11 cellular contexts compared by ENCODE assay signal in genomic region chr6:30481213-30481964, GRCh38. TPM values are rescaled to one million over a fixed set of nuclear protein-coding genes. Genes with fewer than 3 reads are reported as not detected.
DNase-seq lines count a peak whose midpoint lies in the region; ATAC-seq and TF ChIP-seq lines count a peak whose summit lies in the region.
"Had no signal": no experiment of that assay in that cellular context is flagged by ENCODE, and none has a peak within 500 bp of the region (broad histone marks: within the 10 kb centered on the region; RNA-seq: fewer than 3 reads in every experiment).

No MANE protein-coding gene starts in this region.

- no peaks in the 10 kb centered on the region for H3K79me2 ChIP-seq in HCT116 (ENCODE audit: insufficient read depth, low read length)

- no peak for DNase-seq in CD4-positive, alpha-beta T cell
- DNase-seq in HCT116 (ENCODE audit: low read depth, low spot score) (no peak), iPS-NIHi7 (ENCODE audit: extremely low spot score) (peak; percentile 37), GDM1 (lab: John Stamatoyannopoulos, UW) (no peak), COLO668 (lab: John Stamatoyannopoulos, UW; ENCODE audit: unreplicated experiment) (no peak), left ventricle myocardium inferior (no peak), NCI-H1694 treated with DMSO at 0.1 percent for 48 hours (lab: John Stamatoyannopoulos, UW) (no peak)
- DNase-seq: NCI-H2081 treated with DMSO at 0.1 percent for 48 hours had no signal

- H3K36me3 ChIP-seq in HCT116 (ENCODE audit: control insufficient read depth in 1 of 2, insufficient read depth in 2 of 2, low read length in 2 of 2): no peaks in the 10 kb centered on the region
- H3K36me3 ChIP-seq in left ventricle myocardium inferior: no peaks in the 10 kb centered on the region
- H3K36me3 ChIP-seq: suprapubic skin had no signal

- POLR2A ChIA-PET in CD4-positive, alpha-beta T cell (lab: Charles Lee): interaction anchor here (0.6 to 3.5 kb wide), 15 partner anchors 10 to 920 kb away, joined by 3 to 26 read pairs (median 6); partner anchors contain the start of genes GNL1, MRPS18B, PPP1R10 and PRR3
- POLR2A ChIA-PET in HCT116 (lab: Charles Lee): interaction anchor here (0.9 to 1.4 kb wide), 3 partner anchors 9 to 325 kb away, joined by 3 to 4 read pairs (median 4); no protein-coding TSS in a partner anchor

- H2AFZ ChIP-seq in HCT116 (ENCODE audit: low read depth, low read length, poor library complexity, severe bottlenecking): peak overlapping the region; percentile 77

- no peaks in the 10 kb centered on the region for H3K9me3 Mint-ChIP-seq in CD4-positive, alpha-beta T cell
- H3K9me3 Mint-ChIP-seq in activated naive CD8-positive, alpha-beta T cell (ENCODE audit: low read depth): no peaks in the 10 kb centered on the region

- no peak overlapping the region for H3K27ac Mint-ChIP-seq in CD4-positive, alpha-beta T cell
- no peak overlapping the region for H3K27ac Mint-ChIP-seq in activated naive CD8-positive, alpha-beta T cell
- H3K27ac Mint-ChIP-seq: nephron had no signal

- no peak overlapping the region for H3K27ac ChIP-seq in CD4-positive, alpha-beta T cell (ENCODE audit: low read depth, low read length)
- H3K27ac ChIP-seq in HCT116 (ENCODE audit: low read depth, low read length) (no peak overlapping the region), left ventricle myocardium inferior (replicated peaks) (no peak overlapping the region)
- H3K27ac ChIP-seq: suprapubic skin had no signal

- peaks cover 66% of the 10 kb centered on the region for H3K27me3 Mint-ChIP-seq in CD4-positive, alpha-beta T cell
- H3K27me3 Mint-ChIP-seq in activated naive CD8-positive, alpha-beta T cell: peaks cover 30% of the 10 kb centered on the region

- H3K4me1 ChIP-seq in HCT116 (ENCODE audit: control insufficient read depth in 1 of 2, insufficient read depth in 2 of 2, low read length in 2 of 2): peaks cover 0 to 7% of the 10 kb centered on the region in 2 experiments; a peak in 1 of 4 replicates
- H3K4me1 ChIP-seq in left ventricle myocardium inferior: peaks cover 7% of the 10 kb centered on the region

- no peaks in the 10 kb centered on the region for H3K36me3 Mint-ChIP-seq in CD4-positive, alpha-beta T cell (ENCODE audit: low read depth)
- H3K36me3 Mint-ChIP-seq in activated naive CD8-positive, alpha-beta T cell: no peaks in the 10 kb centered on the region

- RAD21 ChIA-PET in HCT116 (lab: Charles Lee; ENCODE audit: low non-redundant PET in 1 of 2, low total read pairs in 2 of 2, uncharacterized antibody in 2 of 2, unreplicated experiment in 2 of 2): interaction anchor here (1.0 to 1.1 kb wide), 5 partner anchors 63 to 249 kb away, joined by 3 to 5 read pairs (median 4); no protein-coding TSS in a partner anchor

- peak; percentile 10 for ATAC-seq in CD4-positive, alpha-beta T cell (ENCODE audit: poor library complexity)
- no peak for ATAC-seq in HCT116

- no peak overlapping the region for H3K9ac ChIP-seq in HCT116 (ENCODE audit: low read length)

- TF ChIP-seq RAD21 in HCT116 (IDR thresholded peaks at IDR 0.05; ENCODE audit: low read depth): no peak

- no TSS peak for BruUV-seq in HCT116 (replicated peaks; lab: Mats Ljungman, UMichigan)

- CTCF ChIA-PET in CD4-positive, alpha-beta T cell (lab: Charles Lee): interaction anchor here (0.6 to 7.3 kb wide), 41 partner anchors 9 to 647 kb away, joined by 3 to 144 read pairs (median 5); partner anchors contain the start of genes ABCF1, DHX16, MRPS18B and PRR3
- CTCF ChIA-PET in HCT116 (lab: Charles Lee): interaction anchor here (0.6 to 3.2 kb wide), 16 partner anchors 12 to 606 kb away, joined by 3 to 31 read pairs (median 6); no protein-coding TSS in a partner anchor

- no peak for TF ChIP-seq POLR2A in HCT116 (IDR thresholded peaks at IDR 0.05; ENCODE audit: borderline replicate concordance, extremely low read depth, insufficient read depth, insufficient read length)

- H3K4me3 Mint-ChIP-seq in CD4-positive, alpha-beta T cell: no peak overlapping the region
- peak overlapping the region; percentile 44 for H3K4me3 Mint-ChIP-seq in activated naive CD8-positive, alpha-beta T cell

- intact Hi-C loops in CD4-positive, alpha-beta T cell (cut with DNase I, micrococcal nuclease): loop anchor here in 1 of 2 experiments (5.0 kb wide), 2 partner anchors 131 to 601 kb away; no protein-coding TSS in a partner anchor
- intact Hi-C loops in HCT116 (cut with micrococcal nuclease) (loop anchor here (5.0 kb wide), 3 partner anchors 131 to 711 kb away; no protein-coding TSS in a partner anchor), left ventricle myocardium inferior (cut with micrococcal nuclease) (no loop called here)

- H4K20me1 ChIP-seq in HCT116 (ENCODE audit: insufficient read depth): no peaks in the 10 kb centered on the region

- H3K9me3 ChIP-seq in CD4-positive, alpha-beta T cell (ENCODE audit: control insufficient read depth, low read length): no peaks in the 10 kb centered on the region
- H3K9me3 ChIP-seq in HCT116 (ENCODE audit: control insufficient read depth in 1 of 2, insufficient read depth in 1 of 2, low read depth in 1 of 2, low read length in 2 of 2): no peaks in the 10 kb centered on the region
- H3K9me3 ChIP-seq in left ventricle myocardium inferior (replicated peaks): peaks cover 3% of the 10 kb centered on the region
- H3K9me3 ChIP-seq: suprapubic skin had no signal

- peaks cover 41% of the 10 kb centered on the region for H3K27me3 ChIP-seq in CD4-positive, alpha-beta T cell (ENCODE audit: control insufficient read depth, insufficient read depth, low read length)
- no peaks in the 10 kb centered on the region for H3K27me3 ChIP-seq in HCT116 (ENCODE audit: insufficient read depth, low read length)
- H3K27me3 ChIP-seq in left ventricle myocardium inferior (ENCODE audit: low read depth): peaks cover 68% of the 10 kb centered on the region

- H3K4me2 ChIP-seq in HCT116 (ENCODE audit: low read length): peak overlapping the region; percentile 71

- H3K9me2 ChIP-seq in HCT116 (ENCODE audit: insufficient read depth): no peaks in the 10 kb centered on the region

- TF ChIP-seq CTCF in CD4-positive, alpha-beta T cell (IDR thresholded peaks at IDR 0.05): no peak
- TF ChIP-seq CTCF in HCT116 (IDR thresholded peaks at IDR 0.05 in 2 of 3, conservative IDR thresholded peaks at IDR 0.05 in 1 of 3; ENCODE audit: borderline replicate concordance in 1 of 3, insufficient read depth in 1 of 3, low read depth in 2 of 3, low read length in 2 of 3) (no peak), left ventricle myocardium inferior (IDR thresholded peaks at IDR 0.05; ENCODE audit: borderline replicate concordance) (no peak)

- H3K4me1 Mint-ChIP-seq in CD4-positive, alpha-beta T cell (ENCODE audit: low read depth): peaks cover 32% of the 10 kb centered on the region
- peaks cover 26% of the 10 kb centered on the region for H3K4me1 Mint-ChIP-seq in activated naive CD8-positive, alpha-beta T cell (ENCODE audit: low read depth)
- H3K4me1 Mint-ChIP-seq: nephron had no signal

- no peak overlapping the region for H3K4me3 ChIP-seq in HCT116 (replicated peaks in 1 of 2; ENCODE audit: low read depth in 1 of 2, low read length in 2 of 2)
- H3K4me3 ChIP-seq in left ventricle myocardium inferior: no peak overlapping the region
- H3K4me3 ChIP-seq: suprapubic skin had no signal

TF ChIP-seq in HCT116, 20 proteins besides CTCF, POLR2A, EP300 and RAD21:
- TF ChIP-seq SIN3A (IDR thresholded peaks at IDR 0.05; ENCODE audit: low read depth) (no peak), CEBPB (IDR thresholded peaks at IDR 0.05; ENCODE audit: low read depth) (no peak), EZH2 (IDR thresholded peaks at IDR 0.05) (no peak), SRF (IDR thresholded peaks at IDR 0.05; ENCODE audit: low read depth) (no peak), REST (IDR thresholded peaks at IDR 0.05; ENCODE audit: low read depth) (no peak), SP1 (IDR thresholded peaks at IDR 0.05; ENCODE audit: low read depth) (no peak)

RNA-seq across cellular contexts. Expression of gene HLA-E, which starts 7.9 kb away (rescaled TPM):
- 1,000 to 10,000 TPM; 1,136 to 1,173 TPM for total RNA-seq in CD4-positive, alpha-beta T cell
- total RNA-seq in HCT116 (2021; ENCODE audit: unreplicated experiment) (108 TPM), left ventricle myocardium inferior (142 TPM)
- polyA plus RNA-seq in HCT116 (2012): 130 and 147 TPM in 2 replicates
